ENCODE assay signal across 6 cellular contexts in genomic region chr2:113945784-113946183, GRCh38. TPM values are rescaled to one million over a fixed set of nuclear protein-coding genes. Genes with fewer than 3 reads are reported as not detected.
A peak's percentile ranks its signal among the peaks of the same experiment; 100 is the strongest.
DNase-seq lines count a peak whose midpoint lies in the region; ATAC-seq and TF ChIP-seq lines count a peak whose summit lies in the region.
"Not testable (repeated sequence)": the region's sequence is repeated elsewhere in the genome, so short reads cannot be mapped to it uniquely, and the experiment has no call there.

No MANE protein-coding gene starts in this region.

- ATAC-seq in activated T-cell treated with anti-CD3 and anti-CD28 coated beads, Interleukin-2, amount 50 U/mL, for 72 hours (replicated peaks in 1 of 2); naive B cell (ENCODE audit: low read depth in 2 of 2): not testable (repeated sequence)

- not testable (repeated sequence) for H3K9me3 Mint-ChIP-seq in T-helper 2 cell treated with Interferon-gamma antibody and Interleukin-4, amounts not matched to agents 5 μg/mL and 100 μg/mL, for 36 hours; activated T-cell treated with anti-CD3 and anti-CD28 coated beads, Interleukin-2, amount 50 U/mL, for 72 hours; activated naive CD8-positive, alpha-beta T cell (ENCODE audit: low read depth); endothelial cell (ENCODE audit: unreplicated experiment); naive B cell

- peaks cover 40 to 67% of the 10 kb centered on the region in 2 experiments for H3K36me3 ChIP-seq in HEK293 (ENCODE audit: control insufficient read depth in 2 of 2, insufficient read depth in 1 of 2, low read length in 2 of 2)

- DNase-seq in T-helper 2 cell treated with Interferon-gamma antibody and Interleukin-4, amounts not matched to agents 5 μg/mL and 100 μg/mL, for 36 hours (ENCODE audit: low spot score); activated T-cell treated with anti-CD3 and anti-CD28 coated beads, Interleukin-2, amount 50 U/mL, for 72 hours; endothelial cell (ENCODE audit: low spot score); naive B cell: not testable (repeated sequence)

- H3K9me3 ChIP-seq in HEK293 (ENCODE audit: control insufficient read depth, insufficient read depth, low read depth, low read length) = not testable (repeated sequence)

- peaks cover 38% of the 10 kb centered on the region for H3K36me3 Mint-ChIP-seq in T-helper 2 cell treated with Interferon-gamma antibody and Interleukin-4, amounts not matched to agents 5 μg/mL and 100 μg/mL, for 36 hours (ENCODE audit: low read depth)
- peaks cover 16 to 42% of the 10 kb centered on the region in 2 donors for H3K36me3 Mint-ChIP-seq in activated T-cell treated with anti-CD3 and anti-CD28 coated beads, Interleukin-2, amount 50 U/mL, for 72 hours (ENCODE audit: insufficient read depth in 2 of 2)
- H3K36me3 Mint-ChIP-seq in activated naive CD8-positive, alpha-beta T cell = peaks cover 29% of the 10 kb centered on the region
- H3K36me3 Mint-ChIP-seq in endothelial cell (ENCODE audit: low read depth, unreplicated experiment) (peaks cover 15% of the 10 kb centered on the region), naive B cell (peaks cover 9 to 16% of the 10 kb centered on the region in 2 donors)

- H3K4me3 ChIP-seq in HEK293 (ENCODE audit: low read depth, low read length) = not testable (repeated sequence)

- H3K27ac Mint-ChIP-seq in T-helper 2 cell treated with Interferon-gamma antibody and Interleukin-4, amounts not matched to agents 5 μg/mL and 100 μg/mL, for 36 hours = peak overlapping the region; percentile 47
- H3K27ac Mint-ChIP-seq in activated T-cell treated with anti-CD3 and anti-CD28 coated beads, Interleukin-2, amount 50 U/mL, for 72 hours = peak overlapping the region; percentile 8
- peak overlapping the region; percentile 50 for H3K27ac Mint-ChIP-seq in activated naive CD8-positive, alpha-beta T cell
- not testable (repeated sequence) for H3K27ac Mint-ChIP-seq in endothelial cell (ENCODE audit: unreplicated experiment)
- H3K27ac Mint-ChIP-seq in naive B cell = peak overlapping the region in 4 of 6 donors; percentile 13 to 79 (median 40)

- H3K4me1 Mint-ChIP-seq in T-helper 2 cell treated with Interferon-gamma antibody and Interleukin-4, amounts not matched to agents 5 μg/mL and 100 μg/mL, for 36 hours (ENCODE audit: low read depth); activated T-cell treated with anti-CD3 and anti-CD28 coated beads, Interleukin-2, amount 50 U/mL, for 72 hours (ENCODE audit: low read depth); activated naive CD8-positive, alpha-beta T cell (ENCODE audit: low read depth); endothelial cell (ENCODE audit: unreplicated experiment); naive B cell: not testable (repeated sequence)

- not testable (repeated sequence) for TF ChIP-seq CTCF in HEK293 (tag by site-specific recombination; IDR thresholded peaks at IDR 0.05); endothelial cell (IDR thresholded peaks at IDR 0.05; ENCODE audit: unreplicated experiment)

- H3K27ac ChIP-seq in HEK293 (ENCODE audit: extremely low read depth, low read depth, low read length) = not testable (repeated sequence)

- POLR2A ChIA-PET in HEK293 (lab: Yijun Ruan, JAX) = not testable (repeated sequence)

- not testable (repeated sequence) for H3K4me3 Mint-ChIP-seq in T-helper 2 cell treated with Interferon-gamma antibody and Interleukin-4, amounts not matched to agents 5 μg/mL and 100 μg/mL, for 36 hours; activated T-cell treated with anti-CD3 and anti-CD28 coated beads, Interleukin-2, amount 50 U/mL, for 72 hours; activated naive CD8-positive, alpha-beta T cell; naive B cell
- peak overlapping the region; percentile 4 for H3K4me3 Mint-ChIP-seq in endothelial cell (ENCODE audit: unreplicated experiment)

- not testable (repeated sequence) for H3K4me1 ChIP-seq in HEK293 (ENCODE audit: control insufficient read depth, insufficient read depth, low read length)

- CTCF ChIA-PET in HEK293 (lab: Yijun Ruan, JAX) = interaction anchor here (1.3 kb wide), 1 partner anchor 19 kb away, joined by 3 read pairs; no protein-coding TSS in a partner anchor

- not testable (repeated sequence) for H3K27me3 Mint-ChIP-seq in T-helper 2 cell treated with Interferon-gamma antibody and Interleukin-4, amounts not matched to agents 5 μg/mL and 100 μg/mL, for 36 hours (ENCODE audit: low read depth); activated T-cell treated with anti-CD3 and anti-CD28 coated beads, Interleukin-2, amount 50 U/mL, for 72 hours (ENCODE audit: low read depth); activated naive CD8-positive, alpha-beta T cell; endothelial cell (ENCODE audit: unreplicated experiment); naive B cell

TF ChIP-seq in HEK293, 187 proteins besides CTCF, POLR2A, EP300 and RAD21:
- TF ChIP-seq ZNF580 (tag by site-specific recombination; IDR thresholded peaks at IDR 0.05) = 0 out of 2 replicates have a peak, but pooled peaks have one; percentile 22
- peak; percentile 44; the same call in 1 of the 2 replicates for TF ChIP-seq ZNF146 (tag by site-specific recombination; IDR thresholded peaks at IDR 0.05)

RNA-seq across cellular contexts. Expression of gene ACTR3, which starts 55.9 kb away (rescaled TPM):
- 100 to 1,000 TPM; 490 to 497 TPM for total RNA-seq in activated T-cell treated with anti-CD3 and anti-CD28 coated beads, Interleukin-2, amount 50 U/mL, for 72 hours
- total RNA-seq in endothelial cell (ENCODE audit: unreplicated experiment) = 284 TPM
- 100 to 1,000 TPM; 434 to 548 (median 492) TPM for polyA plus RNA-seq in naive B cell (ENCODE audit: low read depth in 6 of 6)
